Comparison of ENCODE assay signal across 1 cellular context in genomic region chr7:100879685-100880261, GRCh38.
TF ChIP-seq lines count a peak whose summit lies in the region.

No MANE protein-coding gene starts in this region.

TF ChIP-seq in IMR-90, 13 proteins besides CTCF, POLR2A, EP300 and RAD21 (continued from another document):
- TF ChIP-seq CHD1 (IDR thresholded peaks at IDR 0.05; ENCODE audit: low read depth, low read length) (no peak), ELK1 (IDR thresholded peaks at IDR 0.05; ENCODE audit: borderline replicate concordance, low read depth, low read length) (no peak), CEBPB (IDR thresholded peaks at IDR 0.05; ENCODE audit: low read depth, low read length) (no peak), MAFK (IDR thresholded peaks at IDR 0.05; ENCODE audit: low read depth, low read length) (no peak), RCOR1 (IDR thresholded peaks at IDR 0.05; ENCODE audit: insufficient replicate concordance, low read length) (no peak), NFE2L2 (IDR thresholded peaks at IDR 0.05; ENCODE audit: low read depth, low read length) (no peak), BHLHE40 (IDR thresholded peaks at IDR 0.05; ENCODE audit: low read depth, low read length) (no peak), MXI1 (IDR thresholded peaks at IDR 0.05; ENCODE audit: borderline replicate concordance, low read depth, low read length) (no peak), RFX5 (IDR thresholded peaks at IDR 0.05; ENCODE audit: low read depth, low read length) (no peak)
